In genomic region chr1:42736152-42736551, GRCh38 we compare ENCODE assay signal across 1 cellular context.
TF ChIP-seq lines count a peak whose summit lies in the region.

No MANE protein-coding gene starts in this region.

TF ChIP-seq in WTC11, 78 proteins besides CTCF, POLR2A, EP300 and RAD21 (continued from another document):
- no peak for TF ChIP-seq FOXP1 (CRISPR knock-in tag; IDR thresholded peaks at IDR 0.05; ENCODE audit: borderline replicate concordance)
- TF ChIP-seq EMX1 (CRISPR knock-in tag; IDR thresholded peaks at IDR 0.05), result no peak
